ENCODE assay signal across 8 cellular contexts in genomic region chr20:39112196-39112743, GRCh38.
DNase-seq lines count a peak whose midpoint lies in the region; ATAC-seq and TF ChIP-seq lines count a peak whose summit lies in the region.

No MANE protein-coding gene starts in this region.

- peak; percentile 50 for ATAC-seq in GM21619 (IDR thresholded peaks at IDR 0.05; ENCODE audit: unreplicated experiment)
- no peak for ATAC-seq in HG03159 (IDR thresholded peaks at IDR 0.05; ENCODE audit: unreplicated experiment)
- no peak for ATAC-seq in GM21447 (IDR thresholded peaks at IDR 0.05; ENCODE audit: unreplicated experiment)

- H3K4me3 ChIP-seq in astrocyte of the cerebellum (ENCODE audit: low read depth, low read length) (no peak overlapping the region), testis (no peak overlapping the region)

- no peaks in the 10 kb centered on the region for H3K36me3 ChIP-seq in testis (ENCODE audit: low read depth, missing control alignments)

- no peak overlapping the region for H3K27ac ChIP-seq in testis

- DNase-seq in COR-L47 (lab: John Stamatoyannopoulos, UW): peak; percentile 29
- DNase-seq in NCI-H2171 treated with DMSO at 0.1 percent for 48 hours (lab: John Stamatoyannopoulos, UW): peak; percentile 48
- DNase-seq in astrocyte of the cerebellum (ENCODE audit: low read depth): peak; percentile 12
- peak; percentile 85 for DNase-seq in iPS-NIHi11 (ENCODE audit: low spot score)
- peak; percentile 56 for DNase-seq in testis

- TF ChIP-seq POLR2A in testis (IDR thresholded peaks at IDR 0.05): no peak

- H3K9me3 ChIP-seq in testis: no peaks in the 10 kb centered on the region

- WGBS in testis, 2 donors: 52 to 54% methylated on average over 8 of the region's 8 CpGs

- TF ChIP-seq CTCF in astrocyte of the cerebellum (IDR thresholded peaks at IDR 0.05; ENCODE audit: low read depth, low read length, missing control alignments) (peak; percentile 68), testis (IDR thresholded peaks at IDR 0.05) (peak in 1 of 3 experiments; percentile 40)

- H3K4me1 ChIP-seq in testis: no peaks in the 10 kb centered on the region

- H3K27me3 ChIP-seq in testis: no peaks in the 10 kb centered on the region

- intact Hi-C loops in testis (cut with DNase I; ENCODE audit: low total_unique reads): no loop called here

- in situ Hi-C loops in astrocyte of the cerebellum (cut with HindIII; ENCODE audit: low sequenced_read_pairs): no loop called here

Comparison
In these comparisons a context has a peak if more than half of its experiments do, and no peak if none do; other contexts are left out.
1. DNase-seq: peak in every context shown above with its lines; median percentile 85 in iPS-NIHi11; 56 in testis; 48 in NCI-H2171 treated with DMSO at 0.1 percent for 48 hours; 29 in COR-L47; 12 in astrocyte of the cerebellum.